In the genomic region with DNA sequence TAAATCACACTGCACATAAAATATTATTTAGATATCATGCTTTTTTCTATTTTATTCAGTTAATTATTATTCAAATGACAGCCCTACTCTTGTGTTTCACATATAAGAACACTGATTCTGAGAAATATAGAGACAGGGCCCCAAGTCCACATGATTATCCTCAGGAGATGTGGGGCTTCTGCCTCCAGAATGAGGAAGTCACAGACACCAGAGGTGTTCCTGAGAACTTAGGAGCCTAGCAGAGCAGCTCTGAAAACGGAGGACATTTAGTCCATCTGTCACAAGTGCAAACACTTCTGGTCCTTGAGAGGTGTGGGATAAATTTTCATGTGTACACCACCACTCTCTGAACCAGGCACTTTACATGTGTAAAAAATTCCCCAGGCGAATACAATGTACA, we compare ENCODE assay signal across 20 cellular contexts. TPM values are rescaled to one million over a fixed set of nuclear protein-coding genes. Genes with fewer than 3 reads are reported as not detected.
A peak's percentile ranks its signal among the peaks of the same experiment; 100 is the strongest.
DNase-seq lines count a peak whose midpoint lies in the region; ATAC-seq and TF ChIP-seq lines count a peak whose summit lies in the region.
"Had no signal": no experiment of that assay in that cellular context is flagged by ENCODE, and none has a peak within 500 bp of the region (broad histone marks: within the 10 kb centered on the region; RNA-seq: fewer than 3 reads in every experiment).

No MANE protein-coding gene starts in this region.

- H2AFZ ChIP-seq in neural progenitor cell (replicated peaks): no peak overlapping the region

- peak overlapping the region; percentile 54 to 88 for H3K27ac Mint-ChIP-seq in stimulated activated naive CD8-positive, alpha-beta T cell treated with anti-CD3 and anti-CD28 coated beads, Interleukin-15, amount 100 ng/mL, for 72 hours
- H3K27ac Mint-ChIP-seq in T-helper 17 cell (peak overlapping the region; percentile 54), neural progenitor cell (peak overlapping the region; percentile 52)
- H3K27ac Mint-ChIP-seq: HFFc6, T-cell had no signal

- ATAC-seq in stimulated activated naive CD8-positive, alpha-beta T cell treated with anti-CD3 and anti-CD28 coated beads, Interleukin-15, amount 100 ng/mL, for 72 hours: no peak
- no peak for ATAC-seq in stimulated activated naive CD8-positive, alpha-beta T cell treated with anti-CD3 and anti-CD28 coated beads, Interleukin-15, Interleukin-2, amounts not matched to agents 100 U/mL and 50 U/mL, for 24 hours
- ATAC-seq in T-helper 17 cell: no peak
- ATAC-seq in GM18519 (IDR thresholded peaks at IDR 0.05; ENCODE audit: low FRiP score, unreplicated experiment): no peak
- ATAC-seq: T-cell had no signal

- TF ChIP-seq CTCF in neural progenitor cell (IDR thresholded peaks at IDR 0.05): no peak

- H3K4me2 ChIP-seq in neural progenitor cell: no peak overlapping the region
- H3K4me2 ChIP-seq: BLaER1 treated with 17β-estradiol and CSF1 and Interleukin-3, amounts not matched to agents 10 nM and 100 nM; SK-N-SH had no signal

- H3K27ac ChIP-seq in neural progenitor cell: no peak overlapping the region
- H3K27ac ChIP-seq: BLaER1 treated with 17β-estradiol and CSF1 and Interleukin-3, amounts not matched to agents 10 nM and 100 nM had no signal

- H3K36me3 Mint-ChIP-seq in T-helper 17 cell (ENCODE audit: low read depth) (peaks cover 7% of the 10 kb centered on the region), neural progenitor cell (no peaks in the 10 kb centered on the region)

- peaks cover 6% of the 10 kb centered on the region for H3K4me1 Mint-ChIP-seq in stimulated activated naive CD8-positive, alpha-beta T cell treated with anti-CD3 and anti-CD28 coated beads, Interleukin-15, amount 100 ng/mL, for 72 hours
- H3K4me1 Mint-ChIP-seq in T-helper 17 cell (peaks cover 10% of the 10 kb centered on the region), neural progenitor cell (peaks cover 34% of the 10 kb centered on the region)
- H3K4me1 Mint-ChIP-seq: CD4-positive, alpha-beta memory T cell; T-cell had no signal

- H3K9ac ChIP-seq in neural progenitor cell: no peak overlapping the region
- H3K9ac ChIP-seq: BLaER1 treated with 17β-estradiol and CSF1 and Interleukin-3, amounts not matched to agents 10 nM and 100 nM; SK-N-SH had no signal

- peaks cover 18% of the 10 kb centered on the region for H3K4me1 ChIP-seq in neural progenitor cell
- H3K4me1 ChIP-seq: Caco-2 had no signal

- H3K9me3 ChIP-seq in T-helper 17 cell (ENCODE audit: control insufficient read depth, low read length, poor library complexity, severe bottlenecking) (no peaks in the 10 kb centered on the region), neural progenitor cell (ENCODE audit: low read depth) (no peaks in the 10 kb centered on the region)
- H3K9me3 ChIP-seq: BLaER1 treated with 17β-estradiol and CSF1 and Interleukin-3, amounts not matched to agents 10 nM and 100 nM; Caco-2; SK-N-SH had no signal

- H3K4me3 ChIP-seq in neural progenitor cell: no peak overlapping the region
- H3K4me3 ChIP-seq: BLaER1 treated with 17β-estradiol and CSF1 and Interleukin-3, amounts not matched to agents 10 nM and 100 nM had no signal

- H3K9me3 Mint-ChIP-seq in stimulated activated naive CD8-positive, alpha-beta T cell treated with anti-CD3 and anti-CD28 coated beads, Interleukin-15, amount 100 ng/mL, for 72 hours: no peaks in the 10 kb centered on the region
- H3K9me3 Mint-ChIP-seq in neural progenitor cell: no peaks in the 10 kb centered on the region
- H3K9me3 Mint-ChIP-seq: CD4-positive, alpha-beta memory T cell; HFFc6; T-cell had no signal

- H3K27me3 Mint-ChIP-seq in stimulated activated naive CD8-positive, alpha-beta T cell treated with anti-CD3 and anti-CD28 coated beads, Interleukin-15, amount 100 ng/mL, for 72 hours: no peaks in the 10 kb centered on the region
- no peaks in the 10 kb centered on the region for H3K27me3 Mint-ChIP-seq in T-helper 17 cell
- peaks cover 7% of the 10 kb centered on the region for H3K27me3 Mint-ChIP-seq in neural progenitor cell (ENCODE audit: insufficient read depth, low read depth)
- H3K27me3 Mint-ChIP-seq: CD4-positive, alpha-beta memory T cell; T-cell had no signal

- no peak overlapping the region for H3K4me3 Mint-ChIP-seq in stimulated activated naive CD8-positive, alpha-beta T cell treated with anti-CD3 and anti-CD28 coated beads, Interleukin-15, amount 100 ng/mL, for 72 hours
- H3K4me3 Mint-ChIP-seq in T-helper 17 cell (no peak overlapping the region), neural progenitor cell (no peak overlapping the region)
- H3K4me3 Mint-ChIP-seq: CD4-positive, alpha-beta memory T cell; HFFc6; T-cell had no signal

- peak; percentile 27 for DNase-seq in NCI-H2029 (lab: John Stamatoyannopoulos, UW)
- DNase-seq in NCI-H2029 treated with DMSO at 0.1 percent for 48 hours (lab: John Stamatoyannopoulos, UW): no peak
- no peak for DNase-seq in stimulated activated naive CD8-positive, alpha-beta T cell treated with anti-CD3 and anti-CD28 coated beads, Interleukin-15, amount 100 ng/mL, for 72 hours
- DNase-seq in stimulated activated naive CD8-positive, alpha-beta T cell treated with anti-CD3 and anti-CD28 coated beads, Interleukin-15, Interleukin-2, amounts not matched to agents 100 U/mL and 50 U/mL, for 24 hours: no peak
- no peak for DNase-seq in T-helper 17 cell
- no peak for DNase-seq in neural progenitor cell (ENCODE audit: low spot score)
- no peak for DNase-seq in stimulated activated CD8-positive, alpha-beta memory T cell treated with anti-CD3 and anti-CD28 coated beads, Interleukin-4, amount 100 ng/mL, for 48 hours
- DNase-seq: 8988T; Caco-2; CD4-positive, alpha-beta memory T cell; DMS 273 treated with DMSO at 0.1 percent for 48 hours; HFFc6; NCI-H1417; NCI-H187; NCI-H526 treated with DMSO at 0.1 percent for 48 hours; SIG-M5; SK-N-SH; T-cell had no signal

- H4K20me1 ChIP-seq in neural progenitor cell (ENCODE audit: low read depth): no peaks in the 10 kb centered on the region
- H4K20me1 ChIP-seq: BLaER1 treated with 17β-estradiol and CSF1 and Interleukin-3, amounts not matched to agents 10 nM and 100 nM had no signal

- H3F3A ChIP-seq in neural progenitor cell (ENCODE audit: low read depth): peaks cover 2% of the 10 kb centered on the region

- H3K36me3 ChIP-seq in neural progenitor cell: no peaks in the 10 kb centered on the region

- no peaks in the 10 kb centered on the region for H3K79me2 ChIP-seq in neural progenitor cell (ENCODE audit: low read depth)

- no peaks in the 10 kb centered on the region for H3K27me3 ChIP-seq in neural progenitor cell
- H3K27me3 ChIP-seq: BLaER1 treated with 17β-estradiol and CSF1 and Interleukin-3, amounts not matched to agents 10 nM and 100 nM had no signal

RNA-seq across cellular contexts. Expression of gene TRIM66, which starts 26.2 kb away (rescaled TPM):
- total RNA-seq in T-helper 17 cell: 10 to 100 TPM; 20.0 to 23.5 TPM
- 0.95 and 3.6 TPM in 2 replicates for total RNA-seq in neural progenitor cell (ENCODE audit: low replicate concordance)

RNA-seq across cellular contexts. Expression of gene RPL27A, which starts 26.3 kb away (rescaled TPM):
- total RNA-seq in T-helper 17 cell (1,000 to 10,000 TPM; 1,682 to 1,804 TPM), neural progenitor cell (ENCODE audit: low replicate concordance) (1,116 and 1,250 TPM in 2 replicates)
